In the genomic region with DNA sequence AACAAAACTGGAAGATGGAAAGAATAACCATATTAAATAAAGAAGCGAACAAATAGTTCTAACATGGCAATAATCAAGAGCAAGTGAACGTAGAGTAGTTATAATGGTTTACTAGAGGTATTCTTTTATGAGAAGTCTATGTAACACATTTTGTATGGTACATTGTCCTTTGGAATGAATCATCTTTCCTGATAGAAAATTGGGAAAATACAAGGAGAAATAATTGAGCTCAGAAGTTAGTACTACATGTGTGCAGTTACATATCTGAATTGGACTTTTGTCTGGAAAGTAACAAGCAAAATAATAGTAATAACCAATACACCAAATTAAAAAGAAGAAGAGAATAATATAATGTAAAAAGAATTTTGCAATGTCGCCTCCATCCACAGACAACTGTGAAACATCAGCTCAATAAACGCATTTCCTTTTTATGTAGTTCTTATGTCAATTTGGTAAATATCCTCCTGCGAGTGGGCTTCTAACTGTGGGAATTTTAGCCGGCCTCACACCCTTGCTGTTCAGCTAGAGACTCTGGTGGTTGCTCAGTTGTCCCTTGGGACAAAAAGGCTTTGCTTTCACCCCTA, we compare ENCODE assay signal across 8 cellular contexts. TPM values are rescaled to one million over a fixed set of nuclear protein-coding genes. Genes with fewer than 3 reads are reported as not detected.
DNase-seq lines count a peak whose midpoint lies in the region; ATAC-seq, FAIRE-seq and TF ChIP-seq lines count a peak whose summit lies in the region.

No MANE protein-coding gene starts in this region.

- H3K4me1 ChIP-seq in K562 (replicated peaks in 1 of 2; ENCODE audit: control insufficient read depth in 2 of 2, insufficient read depth in 2 of 2, low read length in 2 of 2): peaks cover 3 to 16% of the 10 kb centered on the region in 2 experiments

- no peaks in the 10 kb centered on the region for H3K79me2 ChIP-seq in K562 (ENCODE audit: control insufficient read depth, insufficient read depth, low read length)

- no peak for TF ChIP-seq EP300 in K562 (IDR thresholded peaks at IDR 0.05; ENCODE audit: low read length)

- H3K4me2 ChIP-seq in K562 (ENCODE audit: insufficient read depth, low read length): no peak overlapping the region

- H4K20me1 ChIP-seq in K562 (replicated peaks; ENCODE audit: control insufficient read depth, insufficient read depth, low read length): no peaks in the 10 kb centered on the region

- H3K4me3 ChIP-seq in AG09309 (ENCODE audit: control insufficient read depth, low read depth, low read length): peak overlapping the region; percentile 69; the same call in 1 of the 2 replicates
- no peak overlapping the region for H3K4me3 ChIP-seq in K562

- in situ Hi-C loops in K562 (cut with MboI): no loop called here

- no TSS peak for BruUV-seq in K562 (replicated peaks; lab: Mats Ljungman, UMichigan)

- H3K27me3 ChIP-seq in K562 (ENCODE audit: control insufficient read depth in 2 of 2, insufficient read depth in 2 of 2, low read length in 2 of 2): no peaks in the 10 kb centered on the region

- H3K4me3 Mint-ChIP-seq in IgD-negative memory B cell: peak overlapping the region in 3 of 4 donors; percentile 51 to 100 (median 72)
- peak overlapping the region in 9 of 10 donors; percentile 15 to 99 (median 93) for H3K4me3 Mint-ChIP-seq in naive thymus-derived CD8-positive, alpha-beta T cell

- POLR2A ChIA-PET in K562 (lab: Yijun Ruan, JAX): interaction anchor here (2.6 kb wide), 1 partner anchor 59 kb away, joined by 19 read pairs; a partner anchor contains a TSS
- POLR2A ChIA-PET in naive thymus-derived CD8-positive, alpha-beta T cell (lab: Charles Lee): interaction anchor here (0.7 to 5.9 kb wide), 9 partner anchors 11 to 922 kb away, joined by 3 to 220 read pairs (median 3); a partner anchor contains a TSS
- POLR2A ChIA-PET in RWPE1 (lab: Yijun Ruan, JAX; ENCODE audit: low non-redundant PET): no interaction called here

- no peak for ATAC-seq in K562
- ATAC-seq in naive thymus-derived CD8-positive, alpha-beta T cell: no peak
- ATAC-seq in HG02870 (IDR thresholded peaks at IDR 0.05; ENCODE audit: unreplicated experiment): no peak

- CTCF ChIA-PET in K562 (lab: Yijun Ruan, JAX; ENCODE audit: low intra/inter-chr PET ratio) (no interaction called here), RWPE1 (lab: Yijun Ruan, JAX) (interaction anchor here (0.7 kb wide), 1 partner anchor 24 kb away, joined by 3 read pairs; no protein-coding TSS in a partner anchor)

- H3K27ac Mint-ChIP-seq in IgD-negative memory B cell: peak overlapping the region; percentile 97 to 100 (median 99)
- peak overlapping the region; percentile 87 to 100 (median 99) for H3K27ac Mint-ChIP-seq in naive thymus-derived CD8-positive, alpha-beta T cell

- no peak overlapping the region for H2AFZ ChIP-seq in K562 (ENCODE audit: low read depth, low read length)

- H3K9ac ChIP-seq in K562 (ENCODE audit: insufficient read depth in 1 of 2, low read depth in 2 of 2, low read length in 2 of 2): no peak overlapping the region

- no peak for TF ChIP-seq RAD21 in K562 (CRISPR knock-in tag; conservative IDR thresholded peaks at IDR 0.05 in 1 of 2, IDR thresholded peaks at IDR 0.05 in 1 of 2)

- intact Hi-C loops in K562 (cut with micrococcal nuclease): loop anchor here (2.0 kb wide), 3 partner anchors 29 to 59 kb away; a partner anchor contains a TSS

- DNase-seq in AG09309 (ENCODE audit: low read depth): no peak
- DNase-seq in K562 (ENCODE audit: extremely low read depth in 1 of 4, low spot score in 3 of 4): no peak
- DNase-seq in naive thymus-derived CD8-positive, alpha-beta T cell: no peak
- no peak for DNase-seq in NCI-H524 treated with DMSO at 0.1 percent for 48 hours (lab: John Stamatoyannopoulos, UW)
- no peak for DNase-seq in RWPE1 (ENCODE audit: low spot score)
- DNase-seq in HCEC 1CT: no peak

- 22% methylated on average over 6 of the region's 6 CpGs for whole genome bisulfite sequencing in K562 (ENCODE audit: insufficient coverage, low coverage, missing lambda C conversion rate)

- H3K9me1 ChIP-seq in K562 (ENCODE audit: control insufficient read depth, insufficient read depth, low read length): no peaks in the 10 kb centered on the region

- H3K9me3 Mint-ChIP-seq in IgD-negative memory B cell: no peaks in the 10 kb centered on the region
- H3K9me3 Mint-ChIP-seq in naive thymus-derived CD8-positive, alpha-beta T cell: no peaks in the 10 kb centered on the region

- FAIRE-seq in K562 (lab: Jason Lieb, UNC): no peak

- peaks cover 8 to 15% (median 14%) of the 10 kb centered on the region in 3 donors for H3K4me1 Mint-ChIP-seq in IgD-negative memory B cell
- peaks cover 13 to 30% (median 21%) of the 10 kb centered on the region in 4 donors for H3K4me1 Mint-ChIP-seq in naive thymus-derived CD8-positive, alpha-beta T cell

- no peak for TF ChIP-seq POLR2A in K562 (conservative IDR thresholded peaks at IDR 0.05)

- no peaks in the 10 kb centered on the region for H3K36me3 Mint-ChIP-seq in IgD-negative memory B cell
- peaks cover 3 to 23% (median 12%) of the 10 kb centered on the region in 3 donors for H3K36me3 Mint-ChIP-seq in naive thymus-derived CD8-positive, alpha-beta T cell

- no peaks in the 10 kb centered on the region for H3K9me3 ChIP-seq in K562 (replicated peaks; ENCODE audit: control insufficient read depth, insufficient read depth, low read depth, low read length)

- H3K36me3 ChIP-seq in K562 (ENCODE audit: control insufficient read depth, insufficient read depth, low read length): no peaks in the 10 kb centered on the region

- H3K27ac ChIP-seq in K562 (ENCODE audit: extremely low read depth, low read depth, low read length) (no peak overlapping the region), RWPE1 (no peak overlapping the region)

- peaks cover 3% of the 10 kb centered on the region for H3K27me3 Mint-ChIP-seq in IgD-negative memory B cell
- H3K27me3 Mint-ChIP-seq in naive thymus-derived CD8-positive, alpha-beta T cell: no peaks in the 10 kb centered on the region

- TF ChIP-seq CTCF in AG09309 (IDR thresholded peaks at IDR 0.05; ENCODE audit: control insufficient read depth, insufficient read depth, low read depth, low read length, missing control alignments) (no peak), K562 (IDR thresholded peaks at IDR 0.05 in 2 of 3, conservative IDR thresholded peaks at IDR 0.05 in 1 of 3; ENCODE audit: insufficient read depth in 2 of 3, low read depth in 1 of 3, low read length in 3 of 3) (no peak), RWPE1 (conservative IDR thresholded peaks at IDR 0.05; ENCODE audit: low read depth) (no peak)

TF ChIP-seq in K562, 482 proteins besides CTCF, POLR2A, EP300 and RAD21:
- no peak for TF ChIP-seq ZZZ3 (IDR thresholded peaks at IDR 0.05)
- peak; percentile 14 for TF ChIP-seq ZFP36 (IDR thresholded peaks at IDR 0.05; ENCODE audit: low read depth, low read length, partially characterized antibody)

RNA-seq across cellular contexts. Expression of a gene that starts 0.9 kb away (rescaled TPM):
- 286 TPM for polyA plus RNA-seq in IgD-negative memory B cell
- 9.3 and 22.8 TPM in 2 replicates for total RNA-seq in K562 (2011; cell fraction: chromatin; rRNA removed; ENCODE audit: low replicate concordance)
- 15.7 and 17.7 TPM in 2 replicates for total RNA-seq in K562 (2011; cell fraction: nucleolus; rRNA removed)
- total RNA-seq in K562 (2011; cell fraction: nucleoplasm; rRNA removed): 10.5 and 14.7 TPM in 2 replicates
- 9.6 and 10.2 TPM in 2 replicates for total RNA-seq in K562 (2014; rRNA removed)
- 7.1 and 7.4 TPM in 2 replicates for total RNA-seq in K562 (2014; rRNA removed; fragmentation: Illumina TruSeq; extraction: Trizol)
- 11.5 and 11.9 TPM in 2 replicates for total RNA-seq in K562 (2015; rRNA removed; fragmentation: Illumina TruSeq; extraction: Trizol)
- total RNA-seq in K562 (2021): 7.7 and 8.6 TPM in 2 replicates
- polyA plus RNA-seq in K562 (2011; rRNA removed): 45.1 and 161 TPM in 2 replicates
- 70.9 and 239 TPM in 2 replicates for polyA plus RNA-seq in K562 (2011; cell fraction: cytosol; rRNA removed)
- polyA plus RNA-seq in K562 (2011; cell fraction: nucleus; rRNA removed): 21.0 and 76.7 TPM in 2 replicates
- polyA plus RNA-seq in K562 (2012): 27.7 and 59.0 TPM in 2 replicates
- polyA plus RNA-seq in K562 (2014; fragmentation: Illumina TruSeq; extraction: Trizol): 16.3 and 18.8 TPM in 2 replicates
- polyA plus RNA-seq in K562 (2014; fragmentation: Nextera tagmentation; extraction: Ambion mirVana): 10 to 100 TPM; 23.7 to 24.2 TPM
- polyA plus RNA-seq in K562 (2014; rRNA removed): 11.7 and 13.9 TPM in 2 replicates
- polyA minus RNA-seq in K562 (2011; rRNA and poly(A)+ RNA removed): 35.5 and 78.6 TPM in 2 replicates
- 12.4 and 33.4 TPM in 2 replicates for polyA minus RNA-seq in K562 (2011; cell fraction: cytosol; rRNA and poly(A)+ RNA removed)
- polyA minus RNA-seq in K562 (2011; cell fraction: nucleus; rRNA and poly(A)+ RNA removed): 6.2 and 22.2 TPM in 2 replicates
- total RNA-seq in naive thymus-derived CD8-positive, alpha-beta T cell: 10 to 100 TPM; 93.5 to 95.3 TPM
- 100 to 1,000 TPM; 139 to 168 (median 147) TPM for polyA plus RNA-seq in naive thymus-derived CD8-positive, alpha-beta T cell

RNA-seq across cellular contexts. Expression of a gene that starts 58.6 kb away (rescaled TPM):
- polyA plus RNA-seq in IgD-negative memory B cell (396 TPM), K562 (2011; rRNA removed) (4,368 and 5,240 TPM in 2 replicates), K562 (2014; fragmentation: Illumina TruSeq; extraction: Trizol) (4,050 and 4,598 TPM in 2 replicates), K562 (2014; fragmentation: Nextera tagmentation; extraction: Ambion mirVana) (1,000 to 10,000 TPM; 2,987 to 4,624 TPM), K562 (2014; rRNA removed) (2,628 and 3,157 TPM in 2 replicates)
- total RNA-seq in K562 (2011; cell fraction: chromatin; rRNA removed; ENCODE audit: low replicate concordance): 273 and 624 TPM in 2 replicates
- total RNA-seq in K562 (2011; cell fraction: nucleolus; rRNA removed): 655 and 684 TPM in 2 replicates
- 570 and 687 TPM in 2 replicates for total RNA-seq in K562 (2011; cell fraction: nucleoplasm; rRNA removed)
- total RNA-seq in K562 (2014; rRNA removed) (2,537 and 3,283 TPM in 2 replicates), K562 (2014; rRNA removed; fragmentation: Illumina TruSeq; extraction: Trizol) (1,855 and 2,189 TPM in 2 replicates), K562 (2015; rRNA removed; fragmentation: Illumina TruSeq; extraction: Trizol) (2,518 and 2,541 TPM in 2 replicates), K562 (2021) (2,355 and 2,486 TPM in 2 replicates)
- 7,988 and 8,273 TPM in 2 replicates for polyA plus RNA-seq in K562 (2011; cell fraction: cytosol; rRNA removed)
- 1,151 and 1,577 TPM in 2 replicates for polyA plus RNA-seq in K562 (2011; cell fraction: nucleus; rRNA removed)
- 2,363 and 2,763 TPM in 2 replicates for polyA plus RNA-seq in K562 (2012)
- 3,490 and 4,253 TPM in 2 replicates for polyA minus RNA-seq in K562 (2011; rRNA and poly(A)+ RNA removed)
- 1,607 and 1,713 TPM in 2 replicates for polyA minus RNA-seq in K562 (2011; cell fraction: cytosol; rRNA and poly(A)+ RNA removed)
- 401 and 714 TPM in 2 replicates for polyA minus RNA-seq in K562 (2011; cell fraction: nucleus; rRNA and poly(A)+ RNA removed)
- 100 to 1,000 TPM; 157 to 161 TPM for total RNA-seq in naive thymus-derived CD8-positive, alpha-beta T cell
- polyA plus RNA-seq in naive thymus-derived CD8-positive, alpha-beta T cell: 100 to 1,000 TPM; 277 to 339 (median 333) TPM
